In the genomic region with DNA sequence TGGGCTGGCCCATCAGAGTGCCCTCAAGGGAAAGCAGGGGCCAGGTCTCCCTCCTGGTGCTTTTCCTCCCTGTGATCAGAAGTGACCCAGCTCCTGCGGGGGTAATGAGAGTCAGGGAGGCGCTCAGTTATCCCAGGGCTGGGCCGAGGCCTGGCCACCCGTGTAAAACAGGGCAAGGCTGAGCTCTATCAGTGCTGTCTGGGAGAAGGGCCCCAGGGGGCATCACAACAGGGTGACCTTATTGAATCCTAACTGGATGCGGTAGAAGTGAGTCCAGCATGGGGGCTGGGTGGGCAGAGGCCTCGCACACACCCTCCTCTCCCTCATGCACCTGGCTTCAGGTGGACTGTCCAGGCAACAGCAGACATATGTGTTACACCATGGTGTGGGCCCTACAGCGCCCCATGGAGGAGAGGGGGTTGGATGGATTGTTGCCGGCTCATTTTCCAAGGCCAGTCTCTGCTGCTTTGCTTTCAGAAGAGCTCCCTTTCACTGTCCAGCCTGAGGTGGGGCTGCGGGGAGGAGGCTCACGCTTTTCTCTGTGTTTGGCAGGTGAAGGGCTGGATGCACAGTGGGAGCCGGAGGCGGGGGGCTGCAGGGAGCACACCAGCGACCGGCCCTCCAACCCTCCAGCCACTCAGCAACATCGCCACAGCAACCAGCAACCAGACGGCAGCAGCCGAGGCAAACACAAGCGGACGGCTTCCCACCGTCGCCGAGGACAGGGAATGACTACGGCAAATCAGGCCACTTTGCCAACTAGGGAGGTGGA, we compare ENCODE assay signal across 17 cellular contexts. TPM values are rescaled to one million over a fixed set of nuclear protein-coding genes. Genes with fewer than 3 reads are reported as not detected.
"Had no signal": no experiment of that assay in that cellular context is flagged by ENCODE, and none has a peak within 500 bp of the region (broad histone marks: within the 10 kb centered on the region; RNA-seq: fewer than 3 reads in every experiment).

No MANE protein-coding gene starts in this region.

- H3K27ac ChIP-seq: breast epithelium, heart right ventricle, ovary, vagina had no signal

- H3K9me3 ChIP-seq: breast epithelium, heart right ventricle, ovary, stomach, vagina had no signal

- H3K36me3 ChIP-seq: breast epithelium, heart right ventricle, ovary, vagina had no signal

- H3K36me3 Mint-ChIP-seq: activated CD4-positive, alpha-beta memory T cell treated with anti-CD3 and anti-CD28 coated beads for 36 hours; activated naive CD8-positive, alpha-beta T cell treated with anti-CD3 and anti-CD28 coated beads for 36 hours; natural killer cell treated with Interleukin-12 subunit alpha and Interleukin-12 subunit beta and Interleukin-15 and Interleukin-18, amount 100 ng/mL, for 72 hours had no signal

- ATAC-seq: activated T-cell treated with anti-CD3 and anti-CD28 coated beads, Interleukin-2, amount 50 U/mL, for 4 hours; heart right ventricle; left ventricle myocardium superior; natural killer cell treated with Interleukin-12 subunit alpha and Interleukin-12 subunit beta and Interleukin-15 and Interleukin-18, amount 100 ng/mL, for 72 hours had no signal

- H3K4me3 ChIP-seq: breast epithelium, heart right ventricle, ovary, stomach, vagina had no signal

- H3K27me3 Mint-ChIP-seq: activated CD4-positive, alpha-beta memory T cell treated with anti-CD3 and anti-CD28 coated beads for 36 hours; activated naive CD8-positive, alpha-beta T cell treated with anti-CD3 and anti-CD28 coated beads for 36 hours; natural killer cell treated with Interleukin-12 subunit alpha and Interleukin-12 subunit beta and Interleukin-15 and Interleukin-18, amount 100 ng/mL, for 72 hours had no signal

- H3K4me3 Mint-ChIP-seq: activated CD4-positive, alpha-beta memory T cell treated with anti-CD3 and anti-CD28 coated beads for 36 hours; activated naive CD8-positive, alpha-beta T cell treated with anti-CD3 and anti-CD28 coated beads for 36 hours; activated T-cell treated with anti-CD3 and anti-CD28 coated beads, Interleukin-2, amount 50 U/mL, for 4 hours; natural killer cell treated with Interleukin-12 subunit alpha and Interleukin-12 subunit beta and Interleukin-15 and Interleukin-18, amount 100 ng/mL, for 72 hours had no signal

- H3K27ac Mint-ChIP-seq: activated CD4-positive, alpha-beta memory T cell treated with anti-CD3 and anti-CD28 coated beads for 36 hours; activated naive CD8-positive, alpha-beta T cell treated with anti-CD3 and anti-CD28 coated beads for 36 hours; natural killer cell treated with Interleukin-12 subunit alpha and Interleukin-12 subunit beta and Interleukin-15 and Interleukin-18, amount 100 ng/mL, for 72 hours had no signal

- H3K4me1 Mint-ChIP-seq: activated naive CD8-positive, alpha-beta T cell treated with anti-CD3 and anti-CD28 coated beads for 36 hours had no signal

- H3K27me3 ChIP-seq: breast epithelium, heart right ventricle, ovary, stomach, vagina had no signal

- H3K9me3 Mint-ChIP-seq: activated CD4-positive, alpha-beta memory T cell treated with anti-CD3 and anti-CD28 coated beads for 36 hours; activated naive CD8-positive, alpha-beta T cell treated with anti-CD3 and anti-CD28 coated beads for 36 hours; activated T-cell treated with anti-CD3 and anti-CD28 coated beads, Interleukin-2, amount 50 U/mL, for 4 hours; natural killer cell treated with Interleukin-12 subunit alpha and Interleukin-12 subunit beta and Interleukin-15 and Interleukin-18, amount 100 ng/mL, for 72 hours had no signal

- DNase-seq: activated CD4-positive, alpha-beta memory T cell treated with anti-CD3 and anti-CD28 coated beads for 36 hours; activated CD4-positive, alpha-beta T cell treated with anti-CD3 and anti-CD28 coated beads for 1 hour; activated gamma-delta T cell; activated naive CD8-positive, alpha-beta T cell treated with anti-CD3 and anti-CD28 coated beads for 36 hours; activated T-cell treated with anti-CD3 and anti-CD28 coated beads, Interleukin-2, amount 50 U/mL, for 4 hours; foreskin melanocyte; heart right ventricle; islet precursor cell; left ventricle myocardium superior; mesenchymal stem cell; ovary; stimulated activated CD4-positive, alpha-beta T cell treated with anti-CD3 and anti-CD28 coated beads, Interleukin-4, amount 100 ng/mL, for 1 hour; stomach had no signal

- FAIRE-seq: endothelial cell of umbilical vein had no signal

RNA-seq across cellular contexts. Expression of gene RSPH14, which starts 46.9 kb away (rescaled TPM):
- total RNA-seq: activated T-cell treated with anti-CD3 and anti-CD28 coated beads, Interleukin-2, amount 50 U/mL, for 4 hours; endothelial cell of umbilical vein; left ventricle myocardium superior; natural killer cell treated with Interleukin-12 subunit alpha and Interleukin-12 subunit beta and Interleukin-15 and Interleukin-18, amount 100 ng/mL, for 72 hours; stomach; vagina had no signal
- polyA plus RNA-seq: endothelial cell of umbilical vein had no signal
